In genomic region chr1:55632058-55632457, GRCh38 we compare ENCODE assay signal across 14 cellular contexts.
DNase-seq lines count a peak whose midpoint lies in the region; ATAC-seq and TF ChIP-seq lines count a peak whose summit lies in the region.
"Had no signal": no experiment of that assay in that cellular context is flagged by ENCODE, and none has a peak within 500 bp of the region (broad histone marks: within the 10 kb centered on the region; RNA-seq: fewer than 3 reads in every experiment).

No MANE protein-coding gene starts in this region.

- peaks cover 14% of the 10 kb centered on the region for H3K9me3 Mint-ChIP-seq in mesothelial cell of epicardium
- H3K9me3 Mint-ChIP-seq in CD4-positive, alpha-beta T cell = no peaks in the 10 kb centered on the region

- intact Hi-C loops in CD4-positive, alpha-beta T cell (cut with DNase I, micrococcal nuclease) = no loop called here

- no peaks in the 10 kb centered on the region for H3K27me3 ChIP-seq in Karpas-422 (ENCODE audit: low read length)
- no peaks in the 10 kb centered on the region for H3K27me3 ChIP-seq in CD4-positive, alpha-beta T cell (ENCODE audit: control insufficient read depth, insufficient read depth, low read length)
- H3K27me3 ChIP-seq: uterus had no signal

- no peaks in the 10 kb centered on the region for H4K20me1 ChIP-seq in Karpas-422 (ENCODE audit: insufficient read depth, low read depth, low read length)

- POLR2A ChIA-PET in CD4-positive, alpha-beta T cell (lab: Charles Lee) = no interaction called here

- no peak overlapping the region for H3K4me3 ChIP-seq in Karpas-422 (ENCODE audit: low read length)
- no peak overlapping the region for H3K4me3 ChIP-seq in coronary artery
- H3K4me3 ChIP-seq: uterus had no signal

- no peaks in the 10 kb centered on the region for H3K27me3 Mint-ChIP-seq in mesothelial cell of epicardium (ENCODE audit: low read depth)
- H3K27me3 Mint-ChIP-seq in CD4-positive, alpha-beta T cell = peaks cover 22% of the 10 kb centered on the region

- no peak overlapping the region for H3K4me3 Mint-ChIP-seq in mesothelial cell of epicardium
- H3K4me3 Mint-ChIP-seq in CD4-positive, alpha-beta T cell = no peak overlapping the region
- H3K4me3 Mint-ChIP-seq: naive B cell had no signal

- no peaks in the 10 kb centered on the region for H3K36me3 ChIP-seq in Karpas-422 (ENCODE audit: insufficient read depth, low read length)
- H3K36me3 ChIP-seq: uterus had no signal

- H3K9ac ChIP-seq in Karpas-422 (ENCODE audit: low read length) = no peak overlapping the region

- CTCF ChIA-PET in CD4-positive, alpha-beta T cell (lab: Charles Lee) = no interaction called here

- H3K4me1 Mint-ChIP-seq in mesothelial cell of epicardium = peaks cover 22% of the 10 kb centered on the region
- no peaks in the 10 kb centered on the region for H3K4me1 Mint-ChIP-seq in CD4-positive, alpha-beta T cell (ENCODE audit: low read depth)
- H3K4me1 Mint-ChIP-seq: naive B cell had no signal

- peaks cover 9% of the 10 kb centered on the region for H3K4me1 ChIP-seq in Karpas-422 (ENCODE audit: low read length)
- H3K4me1 ChIP-seq: uterus had no signal

- H3K27ac Mint-ChIP-seq in mesothelial cell of epicardium = peak overlapping the region; percentile 14
- H3K27ac Mint-ChIP-seq in CD4-positive, alpha-beta T cell = no peak overlapping the region
- H3K27ac Mint-ChIP-seq: naive B cell had no signal

- H3K79me2 ChIP-seq in Karpas-422 (ENCODE audit: low read length) = no peaks in the 10 kb centered on the region

- peaks cover 2% of the 10 kb centered on the region for H3K36me3 Mint-ChIP-seq in mesothelial cell of epicardium
- no peaks in the 10 kb centered on the region for H3K36me3 Mint-ChIP-seq in CD4-positive, alpha-beta T cell (ENCODE audit: low read depth)
- H3K36me3 Mint-ChIP-seq: naive B cell had no signal

- no peak overlapping the region for H3K4me2 ChIP-seq in Karpas-422 (ENCODE audit: low read depth, low read length, poor library complexity, severe bottlenecking)

- ATAC-seq in CD4-positive, alpha-beta T cell (ENCODE audit: poor library complexity) = no peak

- H3K9me3 ChIP-seq in Karpas-422 (ENCODE audit: low read length) = no peaks in the 10 kb centered on the region
- no peaks in the 10 kb centered on the region for H3K9me3 ChIP-seq in CD4-positive, alpha-beta T cell (ENCODE audit: control insufficient read depth, low read length)
- H3K9me3 ChIP-seq: uterus had no signal

- H2AFZ ChIP-seq in Karpas-422 (ENCODE audit: low read length) = no peak overlapping the region

- TF ChIP-seq CTCF in coronary artery (IDR thresholded peaks at IDR 0.05) (no peak), mesothelial cell of epicardium (IDR thresholded peaks at IDR 0.05; ENCODE audit: unreplicated experiment) (no peak)
- no peak for TF ChIP-seq CTCF in CD4-positive, alpha-beta T cell (IDR thresholded peaks at IDR 0.05)

- H3K27ac ChIP-seq in Karpas-422 (ENCODE audit: low read length) (no peak overlapping the region), coronary artery (peak overlapping the region; percentile 57 to 68)
- no peak overlapping the region for H3K27ac ChIP-seq in CD4-positive, alpha-beta T cell (ENCODE audit: low read depth, low read length)

- no peaks in the 10 kb centered on the region for H3K9me2 ChIP-seq in Karpas-422 (replicated peaks; ENCODE audit: insufficient read depth, low read length)

- DNase-seq in AG20443 (ENCODE audit: low spot score) (peak; percentile 48), Karpas-422 (peak; percentile 45), coronary artery (ENCODE audit: low spot score) (no peak), mesothelial cell of epicardium (ENCODE audit: low spot score in 2 of 2, unreplicated experiment in 2 of 2) (no peak), UCSD-AML1 (lab: John Stamatoyannopoulos, UW; ENCODE audit: unreplicated experiment) (no peak), ecto neural progenitor cell (ENCODE audit: low spot score) (no peak), NCI-H2171 treated with DMSO at 0.1 percent for 48 hours (lab: John Stamatoyannopoulos, UW) (no peak)
- no peak for DNase-seq in CD4-positive, alpha-beta T cell
- DNase-seq: dermis blood vessel endothelial cell, MM.1S, naive B cell, NCI-H526 treated with DMSO at 0.1 percent for 48 hours, small intestine, uterus had no signal

Comparison
In these comparisons a context has a peak if more than half of its experiments do, and no peak if none do; other contexts are left out.
1. DNase-seq: peak in AG20443 (single experiment) and Karpas-422 (single experiment); none in coronary artery (single experiment), mesothelial cell of epicardium (0 of 2), CD4-positive, alpha-beta T cell (0 of 10), UCSD-AML1 (single experiment), ecto neural progenitor cell (single experiment) and NCI-H2171 treated with DMSO at 0.1 percent for 48 hours (single experiment).
2. H3K27ac ChIP-seq: peak in coronary artery (2 of 2); none in Karpas-422 (single experiment) and CD4-positive, alpha-beta T cell (single experiment).